24 cellular contexts compared by ENCODE assay signal in genomic region chr10:88186335-88186734, GRCh38.
DNase-seq lines count a peak whose midpoint lies in the region; ATAC-seq and TF ChIP-seq lines count a peak whose summit lies in the region.
"Had no signal": no experiment of that assay in that cellular context is flagged by ENCODE, and none has a peak within 500 bp of the region (broad histone marks: within the 10 kb centered on the region; RNA-seq: fewer than 3 reads in every experiment).

No MANE protein-coding gene starts in this region.

- H3K27ac Mint-ChIP-seq in Calu3 (ENCODE audit: unreplicated experiment) = no peak overlapping the region
- H3K27ac Mint-ChIP-seq: activated B cell treated with CpG ODN at 0.5 μM for 24 hours, mesothelial cell of epicardium, neural progenitor cell had no signal

- BruUV-seq in Calu3 (replicated peaks; lab: Mats Ljungman, UMichigan) = no TSS peak

- TF ChIP-seq EP300 in transverse colon (IDR thresholded peaks at IDR 0.05; ENCODE audit: low read depth) = no peak

- no peak overlapping the region for H3K27ac ChIP-seq in right cardiac atrium (ENCODE audit: low read length)
- no peak overlapping the region for H3K27ac ChIP-seq in right atrium auricular region
- H3K27ac ChIP-seq in transverse colon = no peak overlapping the region
- H3K27ac ChIP-seq: A549, neural progenitor cell, right lobe of liver, RWPE1, tibial nerve had no signal

- WGBS in right cardiac atrium = 48% methylated on average over 2 of the region's 2 CpGs
- WGBS in transverse colon (ENCODE audit: low coverage in 1 of 2), 2 donors = 90 to 94% methylated on average over 2 of the region's 2 CpGs

- TF ChIP-seq POLR2A in transverse colon (IDR thresholded peaks at IDR 0.05) = no peak

- no peaks in the 10 kb centered on the region for H3K4me1 Mint-ChIP-seq in Calu3 (ENCODE audit: low read depth, unreplicated experiment)
- H3K4me1 Mint-ChIP-seq: mesothelial cell of epicardium, neural progenitor cell had no signal

- no peak overlapping the region for H3K9ac ChIP-seq in adipocyte (ENCODE audit: low read length)
- H3K9ac ChIP-seq: neural progenitor cell had no signal

- H3K9me3 Mint-ChIP-seq in Calu3 (ENCODE audit: low read depth, unreplicated experiment) = no peaks in the 10 kb centered on the region
- H3K9me3 Mint-ChIP-seq: activated B cell treated with CpG ODN at 0.5 μM for 24 hours, brain, mesothelial cell of epicardium, neural progenitor cell had no signal

- H3K4me3 ChIP-seq in right cardiac atrium (ENCODE audit: low read length) (no peak overlapping the region), right atrium auricular region (no peak overlapping the region), adipocyte (ENCODE audit: low read length) (peak overlapping the region; percentile 12), fibroblast of villous mesenchyme (ENCODE audit: low read depth, low read length) (no peak overlapping the region), transverse colon (no peak overlapping the region)
- H3K4me3 ChIP-seq: A549, neural progenitor cell, right lobe of liver, tibial nerve had no signal

- H3K4me1 ChIP-seq in right cardiac atrium (ENCODE audit: control insufficient read depth, insufficient read depth, low read length) = peaks cover 2% of the 10 kb centered on the region
- H3K4me1 ChIP-seq in right atrium auricular region = no peaks in the 10 kb centered on the region
- peaks cover 11% of the 10 kb centered on the region for H3K4me1 ChIP-seq in adipocyte (ENCODE audit: control insufficient read depth, insufficient read depth, low read length)
- H3K4me1 ChIP-seq in transverse colon = peaks cover 0 to 5% (median 0%) of the 10 kb centered on the region in 4 donors
- H3K4me1 ChIP-seq: A549, right lobe of liver, tibial nerve had no signal

- no peak overlapping the region for H3K4me3 Mint-ChIP-seq in Calu3 (ENCODE audit: low read depth, unreplicated experiment)
- H3K4me3 Mint-ChIP-seq: activated B cell treated with CpG ODN at 0.5 μM for 24 hours, mesothelial cell of epicardium, neural progenitor cell had no signal

- peak; percentile 61 to 63 for ATAC-seq in right cardiac atrium
- ATAC-seq: A549, HepG2, right lobe of liver had no signal

- H3K36me3 ChIP-seq in right atrium auricular region (no peaks in the 10 kb centered on the region), adipocyte (ENCODE audit: control insufficient read depth, insufficient read depth, low read length, severe bottlenecking) (no peaks in the 10 kb centered on the region), transverse colon (no peaks in the 10 kb centered on the region)
- H3K36me3 ChIP-seq: neural progenitor cell, right lobe of liver, tibial nerve had no signal

- TF ChIP-seq CTCF in right atrium auricular region (IDR thresholded peaks at IDR 0.05) (no peak), fibroblast of villous mesenchyme (IDR thresholded peaks at IDR 0.05; ENCODE audit: insufficient read depth, low read depth, low read length) (no peak), Calu3 (IDR thresholded peaks at IDR 0.05; ENCODE audit: unreplicated experiment) (no peak), transverse colon (IDR thresholded peaks at IDR 0.05) (no peak)

- CTCF ChIA-PET in Calu3 (lab: Charles Lee) = no interaction called here

- no peaks in the 10 kb centered on the region for H3K9me3 ChIP-seq in right cardiac atrium (ENCODE audit: control insufficient read depth, low read length)
- no peaks in the 10 kb centered on the region for H3K9me3 ChIP-seq in right atrium auricular region
- no peaks in the 10 kb centered on the region for H3K9me3 ChIP-seq in adipocyte (ENCODE audit: control insufficient read depth, low read length)
- H3K9me3 ChIP-seq in transverse colon = no peaks in the 10 kb centered on the region
- H3K9me3 ChIP-seq: A549, right lobe of liver, tibial nerve had no signal

- H3K27me3 ChIP-seq in right cardiac atrium (ENCODE audit: control insufficient read depth, insufficient read depth) = no peaks in the 10 kb centered on the region
- H3K27me3 ChIP-seq in right atrium auricular region = no peaks in the 10 kb centered on the region
- H3K27me3 ChIP-seq in adipocyte (replicated peaks; ENCODE audit: control insufficient read depth, insufficient read depth, low read length) = no peaks in the 10 kb centered on the region
- no peaks in the 10 kb centered on the region for H3K27me3 ChIP-seq in transverse colon
- H3K27me3 ChIP-seq: neural progenitor cell, right lobe of liver, tibial nerve had no signal

- in situ Hi-C loops in transverse colon (cut with MboI; ENCODE audit: low pct_ligation_motif_present in 1 of 4, low pct_unique_long_range_greater_than_20kb in 1 of 4, low sequenced_read_pairs in 3 of 4) = no loop called here

- no peaks in the 10 kb centered on the region for H3K36me3 Mint-ChIP-seq in Calu3 (ENCODE audit: insufficient read depth, unreplicated experiment)
- H3K36me3 Mint-ChIP-seq: brain, mesothelial cell of epicardium, neural progenitor cell had no signal

- no peaks in the 10 kb centered on the region for H3K27me3 Mint-ChIP-seq in Calu3 (ENCODE audit: unreplicated experiment)
- H3K27me3 Mint-ChIP-seq: activated B cell treated with CpG ODN at 0.5 μM for 24 hours had no signal

- DNase-seq in right cardiac atrium (no peak), right atrium auricular region (ENCODE audit: low spot score) (no peak), adipocyte (ENCODE audit: low read depth) (peak; percentile 83), fibroblast of villous mesenchyme (ENCODE audit: low read depth) (peak; percentile 39), Calu3 (no peak), transverse colon (no peak), NCI-H748 (lab: John Stamatoyannopoulos, UW; ENCODE audit: unreplicated experiment) (no peak)
- no peak for DNase-seq in activated CD4-positive, alpha-beta T cell treated with anti-CD3 and anti-CD28 coated beads, Interleukin-2, amount 50 U/mL, for 1 hour
- DNase-seq: activated B cell treated with CpG ODN at 0.5 μM for 24 hours; activated gamma-delta T cell treated with Interleukin-2 at 50 U/mL for 16 hours; effector CD4-positive, alpha-beta T cell; H7; MV-4-11; NCI-H2107; right lobe of liver; stimulated activated CD4-positive, alpha-beta T cell treated with anti-CD3 and anti-CD28 coated beads, Interleukin-4, amount 100 ng/mL, for 1 hour; T-helper 1 cell had no signal

- intact Hi-C loops in right cardiac atrium (cut with DNase I) = no loop called here
- intact Hi-C loops in Calu3 (cut with micrococcal nuclease; ENCODE audit: unreplicated experiment) = no loop called here
- intact Hi-C loops in transverse colon (cut with DNase I; ENCODE audit: low total_unique reads) = no loop called here

Comparison
In these comparisons a context has a peak if more than half of its experiments do, and no peak if none do; other contexts are left out.
1. DNase-seq: peak in adipocyte (single experiment) and fibroblast of villous mesenchyme (single experiment); none in right cardiac atrium (0 of 3), right atrium auricular region (single experiment), Calu3 (single experiment), activated CD4-positive, alpha-beta T cell treated with anti-CD3 and anti-CD28 coated beads, Interleukin-2, amount 50 U/mL, for 1 hour (single experiment), transverse colon (single experiment) and NCI-H748 (single experiment).